In genomic region chr1:226320930-226321329, GRCh38 we compare ENCODE assay signal across 1 cellular context.
TF ChIP-seq lines count a peak whose summit lies in the region.

No MANE protein-coding gene starts in this region.

TF ChIP-seq in K562, 482 proteins besides CTCF, POLR2A, EP300 and RAD21 (continued from another document):
- TF ChIP-seq, protein P1, sequence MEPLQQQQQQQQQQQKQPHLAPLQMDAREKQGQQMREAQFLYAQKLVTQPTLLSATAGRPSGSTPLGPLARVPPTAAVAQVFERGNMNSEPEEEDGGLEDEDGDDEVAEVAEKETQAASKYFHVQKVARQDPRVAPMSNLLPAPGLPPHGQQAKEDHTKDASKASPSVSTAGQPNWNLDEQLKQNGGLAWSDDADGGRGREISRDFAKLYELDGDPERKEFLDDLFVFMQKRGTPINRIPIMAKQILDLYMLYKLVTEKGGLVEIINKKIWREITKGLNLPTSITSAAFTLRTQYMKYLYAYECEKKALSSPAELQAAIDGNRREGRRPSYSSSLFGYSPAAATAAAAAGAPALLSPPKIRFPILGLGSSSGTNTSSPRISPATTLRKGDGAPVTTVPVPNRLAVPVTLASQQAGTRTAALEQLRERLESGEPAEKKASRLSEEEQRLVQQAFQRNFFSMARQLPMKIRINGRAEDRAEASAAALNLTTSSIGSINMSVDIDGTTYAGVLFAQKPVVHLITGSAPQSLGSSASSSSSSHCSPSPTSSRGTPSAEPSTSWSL (CRISPR knock-in tag; IDR thresholded peaks at IDR 0.05; ENCODE audit: borderline replicate concordance), result no peak
- TF ChIP-seq ZZZ3 (IDR thresholded peaks at IDR 0.05), result no peak
- TF ChIP-seq KAT7 (CRISPR knock-in tag; IDR thresholded peaks at IDR 0.05; ENCODE audit: borderline replicate concordance), result no peak
- TF ChIP-seq C11orf30 (IDR thresholded peaks at IDR 0.05; ENCODE audit: low read depth), result peak; percentile 58
- TF ChIP-seq, protein P2, sequence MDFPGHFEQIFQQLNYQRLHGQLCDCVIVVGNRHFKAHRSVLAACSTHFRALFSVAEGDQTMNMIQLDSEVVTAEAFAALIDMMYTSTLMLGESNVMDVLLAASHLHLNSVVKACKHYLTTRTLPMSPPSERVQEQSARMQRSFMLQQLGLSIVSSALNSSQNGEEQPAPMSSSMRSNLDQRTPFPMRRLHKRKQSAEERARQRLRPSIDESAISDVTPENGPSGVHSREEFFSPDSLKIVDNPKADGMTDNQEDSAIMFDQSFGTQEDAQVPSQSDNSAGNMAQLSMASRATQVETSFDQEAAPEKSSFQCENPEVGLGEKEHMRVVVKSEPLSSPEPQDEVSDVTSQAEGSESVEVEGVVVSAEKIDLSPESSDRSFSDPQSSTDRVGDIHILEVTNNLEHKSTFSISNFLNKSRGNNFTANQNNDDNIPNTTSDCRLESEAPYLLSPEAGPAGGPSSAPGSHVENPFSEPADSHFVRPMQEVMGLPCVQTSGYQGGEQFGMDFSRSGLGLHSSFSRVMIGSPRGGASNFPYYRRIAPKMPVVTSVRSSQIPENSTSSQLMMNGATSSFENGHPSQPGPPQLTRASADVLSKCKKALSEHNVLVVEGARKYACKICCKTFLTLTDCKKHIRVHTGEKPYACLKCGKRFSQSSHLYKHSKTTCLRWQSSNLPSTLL (IDR thresholded peaks at IDR 0.05), result no peak
- TF ChIP-seq ASH1L (IDR thresholded peaks at IDR 0.05; ENCODE audit: borderline replicate concordance, low read depth, partially characterized antibody), result peak; percentile 30
- TF ChIP-seq ARHGAP35 (IDR thresholded peaks at IDR 0.05; ENCODE audit: partially characterized antibody), result no peak
- TF ChIP-seq ZNF263 (CRISPR knock-in tag; IDR thresholded peaks at IDR 0.05; ENCODE audit: borderline replicate concordance), result no peak
- no peak for TF ChIP-seq HCFC1 (IDR thresholded peaks at IDR 0.05; ENCODE audit: low read depth, low read length)
- no peak for TF ChIP-seq MEF2A (IDR thresholded peaks at IDR 0.05; ENCODE audit: control insufficient read depth, low read depth, low read length)
- TF ChIP-seq CC2D1A (IDR thresholded peaks at IDR 0.05), result peak; percentile 69; the same call in 1 of the 2 replicates
- TF ChIP-seq, protein P3, sequence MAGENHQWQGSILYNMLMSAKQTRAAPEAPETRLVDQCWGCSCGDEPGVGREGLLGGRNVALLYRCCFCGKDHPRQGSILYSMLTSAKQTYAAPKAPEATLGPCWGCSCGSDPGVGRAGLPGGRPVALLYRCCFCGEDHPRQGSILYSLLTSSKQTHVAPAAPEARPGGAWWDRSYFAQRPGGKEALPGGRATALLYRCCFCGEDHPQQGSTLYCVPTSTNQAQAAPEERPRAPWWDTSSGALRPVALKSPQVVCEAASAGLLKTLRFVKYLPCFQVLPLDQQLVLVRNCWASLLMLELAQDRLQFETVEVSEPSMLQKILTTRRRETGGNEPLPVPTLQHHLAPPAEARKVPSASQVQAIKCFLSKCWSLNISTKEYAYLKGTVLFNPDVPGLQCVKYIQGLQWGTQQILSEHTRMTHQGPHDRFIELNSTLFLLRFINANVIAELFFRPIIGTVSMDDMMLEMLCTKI (IDR thresholded peaks at IDR 0.05; ENCODE audit: partially characterized antibody), result no peak
- TF ChIP-seq ZNF316 (IDR thresholded peaks at IDR 0.05), result peak; percentile 85
- no peak for TF ChIP-seq RAD51 (IDR thresholded peaks at IDR 0.05; ENCODE audit: borderline replicate concordance, low read depth)
- TF ChIP-seq RBM34 (IDR thresholded peaks at IDR 0.05; ENCODE audit: borderline replicate concordance, insufficient read depth, low read length), result no peak
- no peak for TF ChIP-seq GMEB1 (CRISPR knock-in tag; IDR thresholded peaks at IDR 0.05)
- TF ChIP-seq BCL6 (CRISPR knock-in tag; IDR thresholded peaks at IDR 0.05), result no peak
- TF ChIP-seq, protein P4, sequence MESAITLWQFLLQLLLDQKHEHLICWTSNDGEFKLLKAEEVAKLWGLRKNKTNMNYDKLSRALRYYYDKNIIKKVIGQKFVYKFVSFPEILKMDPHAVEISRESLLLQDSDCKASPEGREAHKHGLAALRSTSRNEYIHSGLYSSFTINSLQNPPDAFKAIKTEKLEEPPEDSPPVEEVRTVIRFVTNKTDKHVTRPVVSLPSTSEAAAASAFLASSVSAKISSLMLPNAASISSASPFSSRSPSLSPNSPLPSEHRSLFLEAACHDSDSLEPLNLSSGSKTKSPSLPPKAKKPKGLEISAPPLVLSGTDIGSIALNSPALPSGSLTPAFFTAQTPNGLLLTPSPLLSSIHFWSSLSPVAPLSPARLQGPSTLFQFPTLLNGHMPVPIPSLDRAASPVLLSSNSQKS (CRISPR knock-in tag; IDR thresholded peaks at IDR 0.05), result no peak
- no peak for TF ChIP-seq NBN (IDR thresholded peaks at IDR 0.05; ENCODE audit: low read depth)
- no peak for TF ChIP-seq SETDB1 (IDR thresholded peaks at IDR 0.05; ENCODE audit: low read length)
